ENCODE assay signal across 21 cellular contexts in genomic region chr11:37100008-37100407, GRCh38.
DNase-seq lines count a peak whose midpoint lies in the region; ATAC-seq and TF ChIP-seq lines count a peak whose summit lies in the region.
"Had no signal": no experiment of that assay in that cellular context is flagged by ENCODE, and none has a peak within 500 bp of the region (broad histone marks: within the 10 kb centered on the region; RNA-seq: fewer than 3 reads in every experiment).

No MANE protein-coding gene starts in this region.

- no peaks in the 10 kb centered on the region for H3K36me3 Mint-ChIP-seq in stimulated activated naive CD8-positive, alpha-beta T cell treated with anti-CD3 and anti-CD28 coated beads, Interleukin-15, Interleukin-2, amounts not matched to agents 100 ng/mL and 50 ng/mL, for 24 hours (ENCODE audit: low read depth)
- H3K36me3 Mint-ChIP-seq: CD14-positive monocyte; CD4-positive, alpha-beta memory T cell; CD4-positive, CD25-positive, alpha-beta regulatory T cell; CD8-positive, alpha-beta memory T cell had no signal

- no CpG with 5 or more reads among the region's 1 CpG for WGBS in IMR-90 (ENCODE audit: extremely low coverage in 2 of 2, insufficient read length in 1 of 2), 2 experiments

- peaks cover 10% of the 10 kb centered on the region for H3K9me3 Mint-ChIP-seq in stimulated activated naive CD8-positive, alpha-beta T cell treated with anti-CD3 and anti-CD28 coated beads, Interleukin-15, Interleukin-2, amounts not matched to agents 100 ng/mL and 50 ng/mL, for 24 hours
- H3K9me3 Mint-ChIP-seq in stimulated activated naive CD8-positive, alpha-beta T cell treated with anti-CD3 and anti-CD28 coated beads, Interleukin-15, amount 100 ng/mL, for 72 hours: peaks cover 11 to 14% of the 10 kb centered on the region in 2 donors

- no peak overlapping the region for H3K23ac ChIP-seq in IMR-90 (ENCODE audit: low read depth, low read length)

- no peak overlapping the region for H2AK9ac ChIP-seq in IMR-90 (replicated peaks; ENCODE audit: low read depth, low read length, poor library complexity)

- no peak overlapping the region for H3K4me2 ChIP-seq in IMR-90 (ENCODE audit: low read depth, low read length)
- H3K4me2 ChIP-seq: BLaER1 had no signal

- H3K36me3 ChIP-seq in A673 (ENCODE audit: insufficient read depth, low read length, poor library complexity, severe bottlenecking) (peaks cover 4% of the 10 kb centered on the region), IMR-90 (ENCODE audit: control insufficient read depth, insufficient read depth, low read length) (no peaks in the 10 kb centered on the region), tibial artery (no peaks in the 10 kb centered on the region)
- H3K36me3 ChIP-seq: BE2C, BLaER1 had no signal

- no peak overlapping the region for H3K4ac ChIP-seq in IMR-90 (ENCODE audit: low read depth, low read length)

- TSS peak; percentile 67 for BruUV-seq in A673 (replicated peaks; lab: Mats Ljungman, UMichigan)
- BruUV-seq in IMR-90 (replicated peaks; lab: Mats Ljungman, UMichigan): no TSS peak

- CTCF ChIA-PET in A673 (lab: Charles Lee) (interaction anchor here (1.1 to 1.8 kb wide), 2 partner anchors 97 to 154 kb away, joined by 4 to 10 read pairs; no protein-coding TSS in a partner anchor), IMR-90 (lab: Yijun Ruan, JAX) (no interaction called here), GM10248 (lab: Yijun Ruan, JAX) (no interaction called here)

- no peak overlapping the region for H4K91ac ChIP-seq in IMR-90 (ENCODE audit: insufficient read depth, low read depth, low read length)

- intact Hi-C loops in A673 (cut with micrococcal nuclease; ENCODE audit: unreplicated experiment) (no loop called here), IMR-90 (cut with micrococcal nuclease) (no loop called here), tibial artery (cut with DNase I; ENCODE audit: low total_unique reads) (no loop called here)

- H3K79me1 ChIP-seq in IMR-90 (ENCODE audit: low read depth in 1 of 2, low read length in 2 of 2): no peaks in the 10 kb centered on the region

- H3K18ac ChIP-seq in IMR-90 (ENCODE audit: low read depth, low read length): no peak overlapping the region

- ATAC-seq in stimulated activated naive CD8-positive, alpha-beta T cell treated with anti-CD3 and anti-CD28 coated beads, Interleukin-15, amount 100 ng/mL, for 72 hours: no peak
- ATAC-seq in IMR-90 (ENCODE audit: low read depth): no peak
- ATAC-seq: GM12878 had no signal

- H3K9ac ChIP-seq in IMR-90 (ENCODE audit: low read depth, low read length): no peak overlapping the region
- H3K9ac ChIP-seq: BLaER1 had no signal

- H2AK5ac ChIP-seq in IMR-90 (ENCODE audit: low read depth, low read length): no peak overlapping the region

- no peak overlapping the region for H2BK5ac ChIP-seq in IMR-90 (ENCODE audit: low read depth, low read length, poor library complexity, severe bottlenecking)

- H4K5ac ChIP-seq in IMR-90 (ENCODE audit: low read depth, low read length): no peak overlapping the region

- no peaks in the 10 kb centered on the region for H3K9me1 ChIP-seq in IMR-90 (ENCODE audit: insufficient read depth, low read length)

- TF ChIP-seq POLR2A in IMR-90 (IDR thresholded peaks at IDR 0.05; ENCODE audit: low read depth, low read length): no peak

- peaks cover 17% of the 10 kb centered on the region for H3K9me3 ChIP-seq in A673 (ENCODE audit: low read depth, low read length, poor library complexity, severe bottlenecking)
- no peaks in the 10 kb centered on the region for H3K9me3 ChIP-seq in IMR-90 (ENCODE audit: control insufficient read depth, insufficient read depth, low read length)
- H3K9me3 ChIP-seq in tibial artery: no peaks in the 10 kb centered on the region
- H3K9me3 ChIP-seq: BE2C, BLaER1 had no signal

- H3K4me1 ChIP-seq in A673 (ENCODE audit: insufficient read depth, low read length, poor library complexity, severe bottlenecking) (peaks cover 22% of the 10 kb centered on the region), IMR-90 (ENCODE audit: control insufficient read depth, insufficient read depth, low read length) (no peaks in the 10 kb centered on the region), tibial artery (no peaks in the 10 kb centered on the region)
- H3K4me1 ChIP-seq: BE2C, BLaER1 had no signal

- H3K27ac Mint-ChIP-seq in stimulated activated naive CD8-positive, alpha-beta T cell treated with anti-CD3 and anti-CD28 coated beads, Interleukin-15, Interleukin-2, amounts not matched to agents 100 ng/mL and 50 ng/mL, for 24 hours: peak overlapping the region; percentile 26
- H3K27ac Mint-ChIP-seq in stimulated activated naive CD8-positive, alpha-beta T cell treated with anti-CD3 and anti-CD28 coated beads, Interleukin-15, amount 100 ng/mL, for 72 hours: no peak overlapping the region
- H3K27ac Mint-ChIP-seq: CD14-positive monocyte; CD4-positive, alpha-beta memory T cell; CD4-positive, CD25-positive, alpha-beta regulatory T cell had no signal

- in situ Hi-C loops in IMR-90 (cut with MboI; ENCODE audit: low sequenced_read_pairs): no loop called here

- H3K27me3 ChIP-seq in A673 (replicated peaks; ENCODE audit: insufficient read depth, low read depth, low read length, poor library complexity) (no peaks in the 10 kb centered on the region), IMR-90 (ENCODE audit: control insufficient read depth, insufficient read depth, low read length) (no peaks in the 10 kb centered on the region), tibial artery (no peaks in the 10 kb centered on the region)
- H3K27me3 ChIP-seq: BE2C, BLaER1 had no signal

- TF ChIP-seq CTCF in A673 (conservative IDR thresholded peaks at IDR 0.05; ENCODE audit: low read depth, low read length): no peak
- TF ChIP-seq CTCF in IMR-90 (conservative IDR thresholded peaks at IDR 0.05; ENCODE audit: low read depth, low read length): no peak
- TF ChIP-seq CTCF in tibial artery (IDR thresholded peaks at IDR 0.05): no peak
- TF ChIP-seq CTCF in GM10248 (IDR thresholded peaks at IDR 0.05; ENCODE audit: control extremely low read depth, extremely low read depth, low read depth, missing control alignments): no peak

- no peak overlapping the region for H3K14ac ChIP-seq in IMR-90 (replicated peaks; ENCODE audit: low read depth, low read length)

- dilution Hi-C loops in IMR-90 (cut with HindIII; ENCODE audit: low sequenced_read_pairs, unreplicated experiment): no loop called here

- H3K27me3 Mint-ChIP-seq in stimulated activated naive CD8-positive, alpha-beta T cell treated with anti-CD3 and anti-CD28 coated beads, Interleukin-15, Interleukin-2, amounts not matched to agents 100 ng/mL and 50 ng/mL, for 24 hours: no peaks in the 10 kb centered on the region
- no peaks in the 10 kb centered on the region for H3K27me3 Mint-ChIP-seq in stimulated activated naive CD8-positive, alpha-beta T cell treated with anti-CD3 and anti-CD28 coated beads, Interleukin-15, amount 100 ng/mL, for 72 hours
- H3K27me3 Mint-ChIP-seq: CD4-positive, alpha-beta memory T cell; CD4-positive, CD25-positive, alpha-beta regulatory T cell; CD8-positive, alpha-beta memory T cell had no signal

- no peak overlapping the region for H3K4me3 Mint-ChIP-seq in stimulated activated naive CD8-positive, alpha-beta T cell treated with anti-CD3 and anti-CD28 coated beads, Interleukin-15, Interleukin-2, amounts not matched to agents 100 ng/mL and 50 ng/mL, for 24 hours
- no peak overlapping the region for H3K4me3 Mint-ChIP-seq in stimulated activated naive CD8-positive, alpha-beta T cell treated with anti-CD3 and anti-CD28 coated beads, Interleukin-15, amount 100 ng/mL, for 72 hours
- H3K4me3 Mint-ChIP-seq: CD14-positive monocyte; CD4-positive, alpha-beta memory T cell; CD4-positive, CD25-positive, alpha-beta regulatory T cell; CD8-positive, alpha-beta memory T cell had no signal

- no peak for TF ChIP-seq RAD21 in IMR-90 (IDR thresholded peaks at IDR 0.05; ENCODE audit: low read length)

- peak overlapping the region; percentile 29 for H3K27ac ChIP-seq in A673 (ENCODE audit: low read depth, low read length, poor library complexity, severe bottlenecking)
- no peak overlapping the region for H3K27ac ChIP-seq in IMR-90 (ENCODE audit: insufficient read depth, low read length)
- H3K27ac ChIP-seq in tibial artery: no peak overlapping the region
- H3K27ac ChIP-seq: BLaER1 had no signal

- no peak overlapping the region for H2BK15ac ChIP-seq in IMR-90 (ENCODE audit: low read depth, low read length)

- H2BK120ac ChIP-seq in IMR-90 (ENCODE audit: low read depth, low read length): no peak overlapping the region

- no peak overlapping the region for H3K56ac ChIP-seq in IMR-90 (ENCODE audit: extremely low read depth, insufficient read depth, low read length)

- H2AFZ ChIP-seq in IMR-90 (replicated peaks; ENCODE audit: low read length, poor library complexity): no peak overlapping the region

- H2BK20ac ChIP-seq in IMR-90 (ENCODE audit: low read depth, low read length): no peak overlapping the region

- no peaks in the 10 kb centered on the region for H4K20me1 ChIP-seq in IMR-90 (ENCODE audit: insufficient read depth, low read length)
- H4K20me1 ChIP-seq: BLaER1 had no signal

- no peak overlapping the region for H4K8ac ChIP-seq in IMR-90 (ENCODE audit: low read depth in 2 of 2, low read length in 2 of 2)

- H3K4me1 Mint-ChIP-seq in stimulated activated naive CD8-positive, alpha-beta T cell treated with anti-CD3 and anti-CD28 coated beads, Interleukin-15, Interleukin-2, amounts not matched to agents 100 ng/mL and 50 ng/mL, for 24 hours (ENCODE audit: low read depth): no peaks in the 10 kb centered on the region
- H3K4me1 Mint-ChIP-seq in stimulated activated naive CD8-positive, alpha-beta T cell treated with anti-CD3 and anti-CD28 coated beads, Interleukin-15, amount 100 ng/mL, for 72 hours: no peaks in the 10 kb centered on the region
- H3K4me1 Mint-ChIP-seq: CD14-positive monocyte; CD4-positive, alpha-beta memory T cell; CD4-positive, CD25-positive, alpha-beta regulatory T cell; CD8-positive, alpha-beta memory T cell had no signal

- DNase-seq in stimulated activated naive CD8-positive, alpha-beta T cell treated with anti-CD3 and anti-CD28 coated beads, Interleukin-15, amount 100 ng/mL, for 72 hours: no peak
- DNase-seq in A673 (ENCODE audit: low spot score) (no peak), IMR-90 (no peak), tibial artery (no peak), GM10248 (ENCODE audit: extremely low spot score) (no peak), DMS153 (lab: John Stamatoyannopoulos, UW) (no peak)
- DNase-seq: 8988T; ACHN; BE2C; C1 segment of cervical spinal cord; CD4-positive, alpha-beta memory T cell; CD4-positive, CD25-positive, alpha-beta regulatory T cell; CD8-positive, alpha-beta memory T cell; COR-L47; DMS 273 treated with DMSO at 0.1 percent for 48 hours; DMS79 treated with DMSO at 0.1 percent for 48 hours; GF-D8 had no signal

- H3K4me3 ChIP-seq in A673 (ENCODE audit: low read depth, low read length, poor library complexity, severe bottlenecking) (no peak overlapping the region), IMR-90 (ENCODE audit: insufficient read depth, low read depth, low read length) (no peak overlapping the region), tibial artery (no peak overlapping the region)
- H3K4me3 ChIP-seq: BLaER1, GM12878 had no signal

- POLR2A ChIA-PET in A673 (lab: Charles Lee; ENCODE audit: low non-redundant PET): interaction anchor here (0.6 kb wide), 1 partner anchor 101 kb away, joined by 3 read pairs; no protein-coding TSS in a partner anchor
- POLR2A ChIA-PET in IMR-90 (lab: Charles Lee; ENCODE audit: unreplicated experiment): no interaction called here
- POLR2A ChIA-PET in GM10248 (lab: Yijun Ruan, JAX): no interaction called here

TF ChIP-seq in IMR-90, 13 proteins besides CTCF, POLR2A, EP300 and RAD21 (continues in another document):
- TF ChIP-seq CEBPB (IDR thresholded peaks at IDR 0.05; ENCODE audit: low read depth, low read length): no peak
